1 cellular context compared by ENCODE assay signal in the genomic region with DNA sequence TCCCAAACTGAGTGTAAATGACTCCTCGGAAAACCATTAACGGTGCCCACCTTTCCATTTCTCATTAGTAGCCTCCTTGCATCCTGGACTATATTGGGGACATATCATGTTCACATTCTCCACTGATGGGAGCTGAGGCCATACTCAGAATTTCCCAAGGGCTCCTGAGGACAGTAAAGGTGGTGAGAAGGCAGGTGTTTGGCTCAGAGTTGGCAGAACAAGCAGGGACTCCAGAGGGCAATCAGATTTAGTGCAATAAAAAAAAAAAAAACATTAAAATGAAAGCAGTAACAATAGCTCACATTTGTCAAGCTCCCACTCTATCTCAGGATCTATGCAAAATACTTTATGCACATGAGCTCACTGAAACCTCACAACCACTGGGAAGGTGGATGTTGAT.
TF ChIP-seq lines count a peak whose summit lies in the region.

No MANE protein-coding gene starts in this region.

TF ChIP-seq in WTC11, 78 proteins besides CTCF, POLR2A, EP300 and RAD21 (continued from another document):
- TF ChIP-seq ZNF138 (CRISPR knock-in tag; conservative IDR thresholded peaks at IDR 0.05) (no peak), MYBL2 (CRISPR knock-in tag; IDR thresholded peaks at IDR 0.05) (no peak), NFE2L1 (CRISPR knock-in tag; IDR thresholded peaks at IDR 0.05) (no peak)
TF ChIP-seq in WTC11: peak in this region for 0.
